8 cellular contexts compared by ENCODE assay signal in the genomic region with DNA sequence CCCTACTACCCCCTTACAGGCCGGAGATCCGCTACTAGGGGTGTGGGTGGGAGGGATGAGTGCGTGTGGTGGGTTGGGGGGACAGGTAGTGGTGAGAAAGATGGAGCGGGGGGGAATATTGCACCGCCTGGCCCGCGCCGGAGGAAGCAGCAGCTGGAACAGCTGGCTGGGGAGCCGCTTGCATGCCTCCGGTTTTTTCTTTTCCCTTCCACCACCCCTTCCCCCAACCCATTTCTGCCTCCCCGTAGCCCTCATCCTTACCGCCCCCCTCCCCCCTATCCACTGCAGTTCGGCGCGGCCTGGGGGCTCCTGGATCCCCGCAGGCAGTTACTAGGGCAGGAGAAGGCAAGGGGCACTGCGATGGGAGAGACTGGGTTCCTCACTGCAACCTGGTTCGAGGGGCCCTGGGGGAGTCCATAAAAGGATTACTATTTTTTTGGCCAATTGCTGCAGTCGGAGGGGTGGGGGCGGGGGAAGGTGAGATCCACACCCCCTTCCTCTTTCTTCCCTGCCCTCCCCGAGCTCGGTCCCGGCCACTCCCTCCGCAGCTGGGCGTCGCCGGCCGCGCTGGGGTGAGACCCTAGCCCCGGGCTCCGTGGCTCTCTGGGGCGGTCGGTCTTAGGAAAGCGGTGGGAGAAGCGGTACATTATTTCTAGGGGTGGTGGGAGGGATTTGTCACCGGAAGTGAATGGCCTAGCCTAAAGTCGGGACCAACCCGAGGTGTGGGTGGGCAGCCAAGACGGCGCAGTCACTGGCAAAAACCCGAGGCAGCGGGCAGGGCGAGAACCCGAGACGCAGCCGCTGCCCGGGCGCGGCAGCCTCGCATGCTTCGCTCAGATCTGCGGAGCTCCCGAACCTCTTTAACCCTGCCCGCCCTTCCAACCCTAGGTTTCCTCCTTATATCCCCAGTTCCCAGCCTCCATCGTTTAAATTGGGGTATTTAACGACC. TPM values are rescaled to one million over a fixed set of nuclear protein-coding genes. Genes with fewer than 3 reads are reported as not detected.
A peak's percentile ranks its signal among the peaks of the same experiment; 100 is the strongest.
DNase-seq lines count a peak whose midpoint lies in the region; ATAC-seq and TF ChIP-seq lines count a peak whose summit lies in the region.

No MANE protein-coding gene starts in this region.

- no peaks in the 10 kb centered on the region for H3K27me3 Mint-ChIP-seq in activated B cell treated with CpG ODN at 0.5 μM for 24 hours

- POLR2A ChIA-PET in activated B cell treated with CpG ODN at 0.5 μM for 24 hours (lab: Charles Lee): interaction anchor here (0.5 to 11.3 kb wide), 68 partner anchors 10 to 1641 kb away, joined by 3 to 1220 read pairs (median 5); a partner anchor contains a TSS

- H3K27ac Mint-ChIP-seq in activated B cell treated with CpG ODN at 0.5 μM for 24 hours: peak overlapping the region; percentile 100

- H3K9me3 Mint-ChIP-seq in activated B cell treated with CpG ODN at 0.5 μM for 24 hours: no peaks in the 10 kb centered on the region

- H3K4me1 ChIP-seq in ACC112 (ENCODE audit: control insufficient read depth, insufficient read depth, low read length, unreplicated experiment): peaks cover 32% of the 10 kb centered on the region

- ATAC-seq in GM18868 (IDR thresholded peaks at IDR 0.05; ENCODE audit: unreplicated experiment): peak; percentile 53
- peak; percentile 40 for ATAC-seq in HG03103 (IDR thresholded peaks at IDR 0.05; ENCODE audit: low read depth, unreplicated experiment)
- peak; percentile 67 for ATAC-seq in activated B cell treated with CpG ODN at 0.5 μM for 24 hours (ENCODE audit: low read depth)

- peak; percentile 87 for DNase-seq in NCI-H2227 treated with DMSO at 0.1 percent for 48 hours (lab: John Stamatoyannopoulos, UW)
- DNase-seq in activated B cell treated with CpG ODN at 0.5 μM for 24 hours: peak; percentile 82
- peak; percentile 89 to 96 for DNase-seq in cardiac fibroblast (ENCODE audit: low read depth in 2 of 2)
- DNase-seq in inferior parietal cortex (ENCODE audit: extremely low spot score): peak; percentile 74
- DNase-seq in smooth muscle cell of the brain vasculature (ENCODE audit: low read depth, low spot score): peak; percentile 72

- peak overlapping the region; percentile 78 for H3K27ac ChIP-seq in ACC112 (ENCODE audit: low read depth, low read length)

- no peaks in the 10 kb centered on the region for H3K27me3 ChIP-seq in ACC112 (ENCODE audit: insufficient read depth, low read length)

- no peaks in the 10 kb centered on the region for H3K36me3 ChIP-seq in ACC112 (ENCODE audit: insufficient read depth, low read length)

- peaks cover 21% of the 10 kb centered on the region for H3K79me2 ChIP-seq in ACC112 (ENCODE audit: control insufficient read depth, insufficient read depth, low read length, unreplicated experiment)

- TF ChIP-seq CTCF in activated B cell treated with CpG ODN at 0.5 μM for 24 hours (IDR thresholded peaks at IDR 0.05) (no peak), cardiac fibroblast (IDR thresholded peaks at IDR 0.05; ENCODE audit: low read depth, low read length) (no peak)

- H2AFZ ChIP-seq in ACC112 (ENCODE audit: low read length, unreplicated experiment): peak overlapping the region; percentile 96

- peak overlapping the region; percentile 100 for H3K4me3 Mint-ChIP-seq in activated B cell treated with CpG ODN at 0.5 μM for 24 hours

- CTCF ChIA-PET in activated B cell treated with CpG ODN at 0.5 μM for 24 hours (lab: Charles Lee): interaction anchor here (1.1 to 2.1 kb wide), 6 partner anchors 20 to 85 kb away, joined by 3 to 10 read pairs (median 4); no protein-coding TSS in a partner anchor

- H3K4me1 Mint-ChIP-seq in activated B cell treated with CpG ODN at 0.5 μM for 24 hours: peaks cover 36% of the 10 kb centered on the region

- intact Hi-C loops in activated B cell treated with CpG ODN at 0.5 μM for 24 hours (cut with micrococcal nuclease): loop anchor here (1.0 to 10.0 kb wide), 14 partner anchors 20 to 1672 kb away; a partner anchor contains a TSS

- peaks cover 12% of the 10 kb centered on the region for H3K36me3 Mint-ChIP-seq in activated B cell treated with CpG ODN at 0.5 μM for 24 hours (ENCODE audit: low read depth)

- H3K4me3 ChIP-seq in ACC112 (ENCODE audit: low read depth, low read length) (peak overlapping the region; percentile 86), cardiac fibroblast (replicated peaks in 1 of 2; ENCODE audit: low read depth in 2 of 2, low read length in 2 of 2) (peak overlapping the region; percentile 68 to 70)

RNA-seq across cellular contexts. Expression of a gene that starts 0.8 kb away (rescaled TPM):
- total RNA-seq in activated B cell treated with CpG ODN at 0.5 μM for 24 hours: 41.5 and 41.7 TPM in 2 replicates

RNA-seq across cellular contexts. Expression of a gene that starts 24.3 kb away (rescaled TPM):
- 0.07 TPM in 1 of 2 replicates, not detected in the other for total RNA-seq in activated B cell treated with CpG ODN at 0.5 μM for 24 hours

RNA-seq across cellular contexts. Expression of a gene that starts 35.1 kb away (rescaled TPM):
- total RNA-seq in activated B cell treated with CpG ODN at 0.5 μM for 24 hours: 25.2 and 25.5 TPM in 2 replicates

Comparison
In these comparisons a context has a peak if more than half of its experiments do, and no peak if none do; other contexts are left out.
1. Peak in every context shown above with its lines: DNase-seq, ATAC-seq, H3K4me3 ChIP-seq and H3K27ac ChIP-seq.